Comparison of ENCODE assay signal across 8 cellular contexts in the genomic region with DNA sequence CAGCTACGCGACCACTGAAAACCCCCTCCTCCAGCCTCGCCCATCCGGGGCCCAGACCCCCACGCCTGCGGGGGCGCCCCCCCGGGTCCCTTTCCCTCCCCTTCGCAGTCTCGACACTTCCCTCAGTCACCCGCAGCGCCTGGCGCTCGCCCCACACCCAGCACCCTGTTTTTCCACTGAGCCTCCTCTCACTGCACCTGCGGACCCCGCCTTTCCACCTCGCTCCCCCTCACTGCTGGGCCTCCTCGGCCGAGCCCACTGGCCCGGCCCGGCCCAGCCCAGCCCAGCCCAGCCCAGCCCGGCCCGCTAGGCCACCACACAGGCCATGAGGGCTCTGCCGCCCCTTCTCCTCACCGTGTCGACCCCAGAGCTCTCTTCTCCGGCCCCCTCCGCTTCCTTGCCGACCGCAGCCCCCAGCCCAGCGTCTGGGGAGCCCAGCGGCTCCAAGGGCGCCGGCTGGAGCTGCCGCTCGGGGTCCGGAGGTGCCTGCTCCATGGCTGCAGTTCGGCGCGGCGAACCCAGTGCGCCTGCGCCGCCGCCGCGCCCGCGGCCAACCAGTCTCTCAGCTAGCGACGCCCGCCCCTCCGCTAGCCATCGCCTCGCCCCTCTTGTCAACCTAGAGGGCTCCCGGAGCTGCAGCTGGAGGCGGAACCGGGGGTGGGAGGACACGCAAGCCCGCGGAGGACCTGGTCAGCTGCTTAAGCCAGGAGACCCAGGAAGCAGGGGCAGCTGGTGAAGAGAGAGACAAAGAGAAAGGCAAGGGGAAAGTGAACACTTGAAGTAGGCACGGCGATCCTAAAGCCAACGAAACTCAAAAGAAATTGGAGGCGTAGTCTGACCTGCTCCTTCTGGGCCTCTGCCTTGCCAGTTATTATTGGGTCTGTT. TPM values are rescaled to one million over a fixed set of nuclear protein-coding genes. Genes with fewer than 3 reads are reported as not detected.
A peak's percentile ranks its signal among the peaks of the same experiment; 100 is the strongest.
DNase-seq lines count a peak whose midpoint lies in the region; ATAC-seq, FAIRE-seq and TF ChIP-seq lines count a peak whose summit lies in the region.

Gene SNX4, minus strand, starts transcription at position 525 of the 885 bp plus-strand sequence. Its CDS starts 30 bp downstream, at position 495.

- FAIRE-seq in pancreas (lab: Jason Lieb, UNC) = no peak

- DNase-seq in GM12865 (ENCODE audit: low read depth) = peak; percentile 96
- DNase-seq in NCI-H1417 (lab: John Stamatoyannopoulos, UW) = peak; percentile 89 to 95 (median 94)
- peak; percentile 90 to 91 for DNase-seq in SW 1271 (lab: John Stamatoyannopoulos, UW)
- DNase-seq in activated naive CD8-positive, alpha-beta T cell treated with anti-CD3 and anti-CD28 coated beads, Interleukin-2, amount 50 U/mL, for 16 hours (ENCODE audit: low read depth, low spot score) = peak; percentile 69
- peak; percentile 97 for DNase-seq in Right ventricle myocardium superior
- peak; percentile 93 to 99 (median 95) for DNase-seq in pancreas
- peak; percentile 98 for DNase-seq in thyroid gland

- 1% methylated on average over 60 to 65 of the region's 65 CpGs for WGBS in pancreas, 2 donors
- 0 to 1% methylated on average over 24 to 34 of the region's 65 CpGs for WGBS in thyroid gland, 2 donors

- H3K4me1 ChIP-seq in pancreas = peaks cover 0 to 11% (median 0%) of the 10 kb centered on the region in 3 donors
- peaks cover 35 to 37% of the 10 kb centered on the region in 2 donors for H3K4me1 ChIP-seq in thyroid gland

- H3K9me3 ChIP-seq in pancreas = no peaks in the 10 kb centered on the region
- H3K9me3 ChIP-seq in thyroid gland = no peaks in the 10 kb centered on the region

- peak; percentile 11 to 94 for TF ChIP-seq POLR2A in thyroid gland (IDR thresholded peaks at IDR 0.05)

- H3K36me3 ChIP-seq in pancreas (peaks cover 0 to 2% (median 0%) of the 10 kb centered on the region in 3 donors), thyroid gland (no peaks in the 10 kb centered on the region)

- H3K4me3 ChIP-seq in GM12865 (ENCODE audit: low read depth, low read length) (peak within 1 kb of the TSS; percentile 81), pancreas (peak within 1 kb of the TSS; percentile 66 to 97 (median 86)), thyroid gland (replicated peaks in 1 of 3) (peak within 1 kb of the TSS; percentile 87 to 93 (median 93))

- intact Hi-C loops in Right ventricle myocardium superior (cut with DNase I) (no loop called here), pancreas (cut with DNase I) (no loop called here), thyroid gland (cut with DNase I) (no loop called here)

- peak; percentile 83 for ATAC-seq in HG02763 (IDR thresholded peaks at IDR 0.05; ENCODE audit: unreplicated experiment)
- peak; percentile 100 for ATAC-seq in Right ventricle myocardium superior (ENCODE audit: poor library complexity)
- peak; percentile 98 to 99 (median 99) for ATAC-seq in pancreas

- TF ChIP-seq CTCF in GM12865 (IDR thresholded peaks at IDR 0.05; ENCODE audit: insufficient read depth, low read depth, low read length, missing control alignments) (no peak), pancreas (IDR thresholded peaks at IDR 0.05) (no peak), thyroid gland (IDR thresholded peaks at IDR 0.05) (peak in 1 of 6 experiments; percentile 4)

- H3K27me3 ChIP-seq in pancreas (no peaks in the 10 kb centered on the region), thyroid gland (no peaks in the 10 kb centered on the region)

- H3K27ac ChIP-seq in pancreas (peak within 1 kb of the TSS; percentile 46 to 85 (median 78)), thyroid gland (peak within 1 kb of the TSS; percentile 80 to 94 (median 89))

RNA-seq across cellular contexts. Expression of gene SNX4, which starts in this region (rescaled TPM):
- total RNA-seq in Right ventricle myocardium superior = 17.4 TPM
- 10 to 100 TPM; 15.4 to 22.8 (median 18.0) TPM for total RNA-seq in pancreas
- polyA plus RNA-seq in pancreas = 10 to 100 TPM in 1 of 2 donors, 1 to 10 TPM in 1; 9.5 to 19.6 TPM
- 100 to 1,000 TPM; 112 to 195 (median 138) TPM for total RNA-seq in thyroid gland

Comparison
In these comparisons a context has a peak if more than half of its experiments do, and no peak if none do; other contexts are left out.
1. Peak in every context shown above with its lines: DNase-seq, ATAC-seq, H3K4me3 ChIP-seq and H3K27ac ChIP-seq.